ENCODE assay signal across 20 cellular contexts in genomic region chr10:115985696-115986095, GRCh38.
"Had no signal": no experiment of that assay in that cellular context is flagged by ENCODE, and none has a peak within 500 bp of the region (broad histone marks: within the 10 kb centered on the region; RNA-seq: fewer than 3 reads in every experiment).

No MANE protein-coding gene starts in this region.

- H3K36me3 ChIP-seq: right atrium auricular region, sigmoid colon, tibial nerve had no signal

- H3K27me3 ChIP-seq: foreskin keratinocyte, right atrium auricular region, sigmoid colon, testis, tibial nerve had no signal

- H3K4me3 ChIP-seq: coronary artery, dorsolateral prefrontal cortex, right atrium auricular region, sigmoid colon, skin epidermis, testis, tibial nerve had no signal

- H3K4me1 ChIP-seq: right atrium auricular region, sigmoid colon, testis had no signal

- H3K9me3 ChIP-seq: testis had no signal

- H3K27ac ChIP-seq: coronary artery, dorsolateral prefrontal cortex, foreskin keratinocyte, right atrium auricular region, sigmoid colon, skin epidermis, testis, tibial nerve had no signal

- ATAC-seq: esophagus mucosa; foreskin keratinocyte; naive thymus-derived CD4-positive, alpha-beta T cell; stimulated activated naive B cell treated with anti-CD40 and anti-IgM and Interleukin-4, amounts not matched to agents 10 μg/mL and 1 μg/mL and 100 μg/mL, for 72 hours; stimulated activated naive CD8-positive, alpha-beta T cell treated with anti-CD3 and anti-CD28 coated beads, Interleukin-15, amount 100 ng/mL, for 72 hours had no signal

- DNase-seq: caudate nucleus; dorsolateral prefrontal cortex; effector CD8-positive, alpha-beta T cell; foreskin keratinocyte; kidney glomerular epithelial cell; mesendoderm; naive thymus-derived CD4-positive, alpha-beta T cell; nephron progenitor cell; posterior cingulate gyrus; sigmoid colon; stimulated activated CD4-positive, alpha-beta T cell treated with anti-CD3 and anti-CD28 coated beads, Interleukin-2, amount 100 ng/mL, for 24 hours; stimulated activated CD4-positive, alpha-beta T cell treated with anti-CD3 and anti-CD28 coated beads, Interleukin-4, amount 100 ng/mL, for 4 hours; stimulated activated naive B cell treated with anti-CD40 and anti-IgM and Interleukin-4, amounts not matched to agents 10 μg/mL and 1 μg/mL and 100 μg/mL, for 72 hours; stimulated activated naive CD8-positive, alpha-beta T cell treated with anti-CD3 and anti-CD28 coated beads, Interleukin-15, amount 100 ng/mL, for 72 hours; testis had no signal
